8 cellular contexts compared by ENCODE assay signal in genomic region chr9:98848450-98849149, GRCh38. TPM values are rescaled to one million over a fixed set of nuclear protein-coding genes. Genes with fewer than 3 reads are reported as not detected.
DNase-seq lines count a peak whose midpoint lies in the region; ATAC-seq and TF ChIP-seq lines count a peak whose summit lies in the region.

No MANE protein-coding gene starts in this region.

- intact Hi-C loops in cardiac septum (cut with DNase I) (no loop called here), posterior vena cava (cut with DNase I) (loop anchor here (10.0 kb wide), 1 partner anchor 296 kb away; no protein-coding TSS in a partner anchor)

- DNase-seq in G401 (ENCODE audit: low spot score) (peak; percentile 95), HAP-1 (ENCODE audit: low spot score in 2 of 2) (peak; percentile 80 to 91), NAMALWA (ENCODE audit: low spot score) (peak; percentile 80), cardiac septum (ENCODE audit: low spot score) (peak; percentile 94), posterior vena cava (ENCODE audit: low spot score) (peak; percentile 97), upper lobe of left lung (peak; percentile 47 to 90)
- peak; percentile 61 for DNase-seq in activated naive CD8-positive, alpha-beta T cell treated with anti-CD3 and anti-CD28 coated beads, Interleukin-2, amount 50 U/mL, for 16 hours (ENCODE audit: low read depth, low spot score)

- no peaks in the 10 kb centered on the region for H3K9me2 ChIP-seq in SU-DHL-6 (replicated peaks; ENCODE audit: insufficient read depth, low read length)

- H3K79me2 ChIP-seq in SU-DHL-6 (ENCODE audit: insufficient read depth, low read length) = no peaks in the 10 kb centered on the region

- H2AFZ ChIP-seq in SU-DHL-6 (ENCODE audit: low read depth, low read length, severe bottlenecking) = no peak overlapping the region

- H3K4me1 ChIP-seq in HAP-1 = no peaks in the 10 kb centered on the region
- peaks cover 0 to 8% (median 4%) of the 10 kb centered on the region in 4 donors for H3K4me1 ChIP-seq in upper lobe of left lung

- H3K9me3 ChIP-seq in HAP-1 (no peaks in the 10 kb centered on the region), SU-DHL-6 (ENCODE audit: insufficient read depth, low read length) (no peaks in the 10 kb centered on the region), upper lobe of left lung (no peaks in the 10 kb centered on the region)

- no peak overlapping the region for H3K9ac ChIP-seq in SU-DHL-6 (ENCODE audit: low read length)

- H3K4me2 ChIP-seq in SU-DHL-6 (ENCODE audit: low read depth, low read length, poor library complexity, severe bottlenecking) = no peak overlapping the region

- H3F3A ChIP-seq in SU-DHL-6 (ENCODE audit: insufficient read depth) = no peaks in the 10 kb centered on the region

- TF ChIP-seq EP300 in upper lobe of left lung (IDR thresholded peaks at IDR 0.05) = no peak

- in situ Hi-C loops in G401 (cut with HindIII; ENCODE audit: low sequenced_read_pairs) = no loop called here
- in situ Hi-C loops in HAP-1 (cut with MboI; ENCODE audit: low sequenced_read_pairs) = loop anchor here (5.0 to 10.0 kb wide), 2 partner anchors 136 to 284 kb away; no protein-coding TSS in a partner anchor

- H3K27me3 ChIP-seq in HAP-1 (ENCODE audit: low read depth) (no peaks in the 10 kb centered on the region), SU-DHL-6 (ENCODE audit: low read length) (no peaks in the 10 kb centered on the region), upper lobe of left lung (no peaks in the 10 kb centered on the region)

- no peak for TF ChIP-seq POLR2A in upper lobe of left lung (IDR thresholded peaks at IDR 0.05)

- no peaks in the 10 kb centered on the region for H4K20me1 ChIP-seq in SU-DHL-6 (ENCODE audit: low read depth, low read length)

- H3K36me3 ChIP-seq in HAP-1 (replicated peaks) (no peaks in the 10 kb centered on the region), SU-DHL-6 (ENCODE audit: low read length) (no peaks in the 10 kb centered on the region), upper lobe of left lung (peaks cover 0 to 4% (median 0%) of the 10 kb centered on the region in 4 donors)

- H3K4me3 ChIP-seq in HAP-1 (no peak overlapping the region), SU-DHL-6 (ENCODE audit: insufficient read depth, low read length, poor library complexity, severe bottlenecking) (no peak overlapping the region), upper lobe of left lung (peak overlapping the region in 2 of 4 donors; percentile 7 to 29)

- 25 to 36% methylated on average over 16 of the region's 16 CpGs for WGBS in upper lobe of left lung, 2 donors

- peak; percentile 92 to 97 for ATAC-seq in upper lobe of left lung (ENCODE audit: low FRiP score in 2 of 2)

- TF ChIP-seq CTCF in SU-DHL-6 (IDR thresholded peaks at IDR 0.05; ENCODE audit: insufficient read depth, low read length, poor library complexity, severe bottlenecking) = peak; percentile 89
- peak; percentile 77 to 89 (median 83) for TF ChIP-seq CTCF in upper lobe of left lung (IDR thresholded peaks at IDR 0.05)

- H3K27ac ChIP-seq in SU-DHL-6 (ENCODE audit: low read depth, low read length) (no peak overlapping the region), upper lobe of left lung (no peak overlapping the region)

RNA-seq across cellular contexts. Expression of gene GALNT12, which starts 41.1 kb away (rescaled TPM):
- 5.6 and 9.5 TPM in 2 replicates for total RNA-seq in G401 (2014; rRNA removed; shearing (Covaris generic))
- 0.38 TPM for total RNA-seq in cardiac septum
- total RNA-seq in posterior vena cava = 10 to 100 TPM; 16.1 to 17.6 TPM
- 10 to 100 TPM; 18.2 to 89.1 (median 30.0) TPM for total RNA-seq in upper lobe of left lung

RNA-seq across cellular contexts. Expression of gene ANKS6, which starts 52.2 kb away (rescaled TPM):
- 55.6 and 59.3 TPM in 2 replicates for total RNA-seq in G401 (2014; rRNA removed; shearing (Covaris generic))
- total RNA-seq in cardiac septum (7.6 TPM), posterior vena cava (10 to 100 TPM; 15.5 to 18.6 TPM), upper lobe of left lung (10 to 100 TPM; 25.6 to 56.2 (median 34.2) TPM)
